ENCODE assay signal across 21 cellular contexts in the genomic region with DNA sequence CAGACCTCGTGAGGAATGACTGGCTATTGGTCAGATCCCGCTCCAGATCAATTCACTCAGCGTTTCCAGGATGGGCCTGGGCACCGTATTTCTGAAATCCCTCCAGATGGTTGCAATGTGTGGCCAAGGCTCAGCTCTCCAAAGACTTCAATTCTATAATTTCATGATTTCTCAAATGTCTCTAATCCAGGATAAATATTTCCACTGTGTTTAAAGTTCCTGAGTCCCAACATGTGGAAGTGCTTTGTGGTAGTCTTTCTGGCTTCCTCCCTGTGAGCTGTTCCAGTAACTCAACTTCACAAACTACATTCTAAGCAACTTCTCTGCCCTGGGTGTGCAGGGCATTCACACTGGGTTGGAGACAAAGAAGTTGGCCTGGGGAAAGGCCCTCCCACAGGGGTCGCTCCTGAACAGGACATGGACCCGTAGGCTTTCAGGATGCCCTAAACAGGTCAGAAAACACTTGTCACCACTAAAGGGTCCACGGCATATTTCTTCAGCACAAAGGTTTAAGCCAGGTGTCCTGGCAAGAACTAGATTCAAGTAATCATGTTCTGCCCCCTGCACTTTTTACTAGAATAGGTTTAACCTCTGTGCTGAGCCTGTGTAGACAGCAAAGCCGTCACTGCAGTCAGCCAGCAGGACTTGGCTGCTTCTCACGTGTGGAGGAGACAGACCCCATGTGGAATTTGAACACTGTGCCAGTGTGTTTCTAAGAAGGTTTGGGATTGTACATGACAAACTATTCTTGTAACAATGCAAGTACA.
A peak's percentile ranks its signal among the peaks of the same experiment; 100 is the strongest.
DNase-seq lines count a peak whose midpoint lies in the region; ATAC-seq and TF ChIP-seq lines count a peak whose summit lies in the region.
"Had no signal": no experiment of that assay in that cellular context is flagged by ENCODE, and none has a peak within 500 bp of the region (broad histone marks: within the 10 kb centered on the region; RNA-seq: fewer than 3 reads in every experiment).

No MANE protein-coding gene starts in this region.

- TF ChIP-seq CTCF in endodermal cell (conservative IDR thresholded peaks at IDR 0.05), result peak; percentile 42
- TF ChIP-seq CTCF in nephron (IDR thresholded peaks at IDR 0.05; ENCODE audit: unreplicated experiment in 3 of 3), result no peak

- H3K9ac ChIP-seq in GM23248, result peak overlapping the region; percentile 28; the same call in 1 of the 2 replicates
- H3K9ac ChIP-seq in endodermal cell (ENCODE audit: extremely low read depth, low read length, poor library complexity, severe bottlenecking), result no peak overlapping the region
- H3K9ac ChIP-seq: parathyroid adenoma had no signal

- no peaks in the 10 kb centered on the region for H3K9me2 ChIP-seq in GM23248 (ENCODE audit: insufficient read depth)

- H3K36me3 ChIP-seq in GM23248 (ENCODE audit: low read depth) (no peaks in the 10 kb centered on the region), endodermal cell (ENCODE audit: control insufficient read depth, insufficient read depth, low read length) (no peaks in the 10 kb centered on the region)
- H3K36me3 ChIP-seq: adrenal gland, lower lobe of right lung had no signal

- no peaks in the 10 kb centered on the region for H3K9me3 ChIP-seq in GM23248 (ENCODE audit: low read depth)
- peaks cover 14% of the 10 kb centered on the region for H3K9me3 ChIP-seq in endodermal cell (ENCODE audit: control insufficient read depth, low read length)
- H3K9me3 ChIP-seq: adrenal gland, lower lobe of right lung had no signal

- H3K4me2 ChIP-seq in GM23248 (ENCODE audit: unreplicated experiment), result peak overlapping the region; percentile 64

- H3K27me3 Mint-ChIP-seq in endodermal cell (ENCODE audit: insufficient read depth) (no peaks in the 10 kb centered on the region), nephron (ENCODE audit: low read depth) (no peaks in the 10 kb centered on the region)
- H3K27me3 Mint-ChIP-seq in activated T-helper 17 cell treated with anti-CD3 and anti-CD28 coated beads, Interleukin-2, amount 50 U/mL, for 72 hours, result no peaks in the 10 kb centered on the region
- H3K27me3 Mint-ChIP-seq: activated CD4-positive, alpha-beta T cell treated with anti-CD3 and anti-CD28 coated beads, Interleukin-2, amount 10 ng/mL, durations not matched to agents 7 days and 5 days; T-cell had no signal

- no peaks in the 10 kb centered on the region for H3K79me2 ChIP-seq in GM23248 (ENCODE audit: insufficient read depth)
- H3K79me2 ChIP-seq: parathyroid adenoma had no signal

- DNase-seq in AG08395 (ENCODE audit: low spot score) (peak; percentile 59), GM23248 (peak; percentile 42), endodermal cell (no peak)
- DNase-seq in stimulated activated CD4-positive, alpha-beta T cell treated with anti-CD3 and anti-CD28 coated beads, Interleukin-4, amount 100 ng/mL, for 24 hours, result no peak
- DNase-seq: ACHN; activated CD4-positive, alpha-beta T cell treated with anti-CD3 and anti-CD28 coated beads, Interleukin-2, amount 10 ng/mL, durations not matched to agents 7 days and 5 days; activated effector memory CD4-positive, alpha-beta T cell treated with anti-CD3 and anti-CD28 coated beads, Interleukin-2, amount 50 U/mL, for 16 hours; adrenal gland; CD8-positive, alpha-beta memory T cell; central memory CD4-positive, alpha-beta T cell; dorsolateral prefrontal cortex; Kasumi-1; lower lobe of right lung; NCI-H1092; NCI-H510A; T-cell had no signal

- H3K36me3 Mint-ChIP-seq in endodermal cell (ENCODE audit: low read depth), result peaks cover 2% of the 10 kb centered on the region
- H3K36me3 Mint-ChIP-seq in nephron (ENCODE audit: low read depth), result no peaks in the 10 kb centered on the region
- no peaks in the 10 kb centered on the region for H3K36me3 Mint-ChIP-seq in activated T-helper 17 cell treated with anti-CD3 and anti-CD28 coated beads, Interleukin-2, amount 50 U/mL, for 72 hours (ENCODE audit: low read depth)

- no peak overlapping the region for H3K4me3 ChIP-seq in GM23248
- no peak overlapping the region for H3K4me3 ChIP-seq in endodermal cell (ENCODE audit: low read length)
- H3K4me3 ChIP-seq: adrenal gland, dorsolateral prefrontal cortex, lower lobe of right lung had no signal

- H3K4me3 Mint-ChIP-seq in endodermal cell (no peak overlapping the region), nephron (no peak overlapping the region)
- no peak overlapping the region for H3K4me3 Mint-ChIP-seq in activated T-helper 17 cell treated with anti-CD3 and anti-CD28 coated beads, Interleukin-2, amount 50 U/mL, for 72 hours
- H3K4me3 Mint-ChIP-seq: activated CD4-positive, alpha-beta T cell treated with anti-CD3 and anti-CD28 coated beads, Interleukin-2, amount 10 ng/mL, durations not matched to agents 7 days and 5 days; CD8-positive, alpha-beta memory T cell; T-cell had no signal

- H3K4me1 ChIP-seq in GM23248 (ENCODE audit: insufficient read depth) (peaks cover 28% of the 10 kb centered on the region), endodermal cell (ENCODE audit: control insufficient read depth, insufficient read depth, low read length) (no peaks in the 10 kb centered on the region)
- H3K4me1 ChIP-seq: parathyroid adenoma had no signal

- no peaks in the 10 kb centered on the region for H4K20me1 ChIP-seq in GM23248 (ENCODE audit: insufficient read depth)

- H3K27ac ChIP-seq in GM23248 (peak overlapping the region; percentile 65), endodermal cell (ENCODE audit: low read depth, low read length) (no peak overlapping the region)
- H3K27ac ChIP-seq: dorsolateral prefrontal cortex, lower lobe of right lung, parathyroid adenoma had no signal

- peak overlapping the region; percentile 61 for H2AFZ ChIP-seq in GM23248
- H2AFZ ChIP-seq: parathyroid adenoma had no signal

- H3K27ac Mint-ChIP-seq in endodermal cell (no peak overlapping the region), nephron (peak overlapping the region in 2 of 3 experiments; percentile 24 to 78)
- no peak overlapping the region for H3K27ac Mint-ChIP-seq in activated T-helper 17 cell treated with anti-CD3 and anti-CD28 coated beads, Interleukin-2, amount 50 U/mL, for 72 hours
- H3K27ac Mint-ChIP-seq: activated CD4-positive, alpha-beta T cell treated with anti-CD3 and anti-CD28 coated beads, Interleukin-2, amount 10 ng/mL, durations not matched to agents 7 days and 5 days had no signal

- no peaks in the 10 kb centered on the region for H3K27me3 ChIP-seq in GM23248 (replicated peaks; ENCODE audit: insufficient read depth)
- H3K27me3 ChIP-seq in endodermal cell (ENCODE audit: control insufficient read depth, insufficient read depth, low read length, poor library complexity, severe bottlenecking), result no peaks in the 10 kb centered on the region
- H3K27me3 ChIP-seq: adrenal gland, dorsolateral prefrontal cortex had no signal

- H3K9me3 Mint-ChIP-seq in endodermal cell (peaks cover 11% of the 10 kb centered on the region), nephron (peaks cover 2% of the 10 kb centered on the region)
- H3K9me3 Mint-ChIP-seq in activated T-helper 17 cell treated with anti-CD3 and anti-CD28 coated beads, Interleukin-2, amount 50 U/mL, for 72 hours, result no peaks in the 10 kb centered on the region
- H3K9me3 Mint-ChIP-seq: CD8-positive, alpha-beta memory T cell; T-cell had no signal

- H3F3A ChIP-seq in GM23248 (ENCODE audit: insufficient read depth), result peaks cover 24% of the 10 kb centered on the region

- H3K4me1 Mint-ChIP-seq in endodermal cell, result no peaks in the 10 kb centered on the region
- peaks cover 37% of the 10 kb centered on the region for H3K4me1 Mint-ChIP-seq in nephron
- H3K4me1 Mint-ChIP-seq in activated T-helper 17 cell treated with anti-CD3 and anti-CD28 coated beads, Interleukin-2, amount 50 U/mL, for 72 hours, result no peaks in the 10 kb centered on the region
- H3K4me1 Mint-ChIP-seq: activated CD4-positive, alpha-beta T cell treated with anti-CD3 and anti-CD28 coated beads, Interleukin-2, amount 10 ng/mL, durations not matched to agents 7 days and 5 days; CD8-positive, alpha-beta memory T cell; T-cell had no signal

- in situ Hi-C loops in GM23248 (cut with MboI), result no loop called here

- ATAC-seq in GM21528 (IDR thresholded peaks at IDR 0.05; ENCODE audit: low FRiP score, unreplicated experiment) (no peak), GM18907 (IDR thresholded peaks at IDR 0.05; ENCODE audit: unreplicated experiment) (no peak)
- no peak for ATAC-seq in activated T-helper 17 cell treated with anti-CD3 and anti-CD28 coated beads, Interleukin-2, amount 50 U/mL, for 72 hours (replicated peaks)
- ATAC-seq: lower lobe of right lung, T-cell had no signal

- whole genome bisulfite sequencing in GM23248 (ENCODE audit: low coverage in 1 of 2, low lambda C conversion rate in 2 of 2, missing lambda C conversion rate in 2 of 2), 2 experiments, result 24 to 32% methylated on average over 9 of the region's 9 CpGs
- 86 to 93% methylated on average over 8 to 9 of the region's 9 CpGs for whole genome bisulfite sequencing in endodermal cell (ENCODE audit: insufficient coverage in 1 of 2, insufficient read length in 1 of 2), 2 experiments

Comparison
In these comparisons a context has a peak if more than half of its experiments do, and no peak if none do; other contexts are left out.
1. DNase-seq: peak in AG08395 (single experiment) and GM23248 (single experiment); none in endodermal cell (single experiment) and stimulated activated CD4-positive, alpha-beta T cell treated with anti-CD3 and anti-CD28 coated beads, Interleukin-4, amount 100 ng/mL, for 24 hours (single experiment).
2. H3K27ac Mint-ChIP-seq: peak in nephron (2 of 3); none in endodermal cell (single experiment) and activated T-helper 17 cell treated with anti-CD3 and anti-CD28 coated beads, Interleukin-2, amount 50 U/mL, for 72 hours (single experiment).